Comparison of ENCODE assay signal across 9 cellular contexts in the genomic region with DNA sequence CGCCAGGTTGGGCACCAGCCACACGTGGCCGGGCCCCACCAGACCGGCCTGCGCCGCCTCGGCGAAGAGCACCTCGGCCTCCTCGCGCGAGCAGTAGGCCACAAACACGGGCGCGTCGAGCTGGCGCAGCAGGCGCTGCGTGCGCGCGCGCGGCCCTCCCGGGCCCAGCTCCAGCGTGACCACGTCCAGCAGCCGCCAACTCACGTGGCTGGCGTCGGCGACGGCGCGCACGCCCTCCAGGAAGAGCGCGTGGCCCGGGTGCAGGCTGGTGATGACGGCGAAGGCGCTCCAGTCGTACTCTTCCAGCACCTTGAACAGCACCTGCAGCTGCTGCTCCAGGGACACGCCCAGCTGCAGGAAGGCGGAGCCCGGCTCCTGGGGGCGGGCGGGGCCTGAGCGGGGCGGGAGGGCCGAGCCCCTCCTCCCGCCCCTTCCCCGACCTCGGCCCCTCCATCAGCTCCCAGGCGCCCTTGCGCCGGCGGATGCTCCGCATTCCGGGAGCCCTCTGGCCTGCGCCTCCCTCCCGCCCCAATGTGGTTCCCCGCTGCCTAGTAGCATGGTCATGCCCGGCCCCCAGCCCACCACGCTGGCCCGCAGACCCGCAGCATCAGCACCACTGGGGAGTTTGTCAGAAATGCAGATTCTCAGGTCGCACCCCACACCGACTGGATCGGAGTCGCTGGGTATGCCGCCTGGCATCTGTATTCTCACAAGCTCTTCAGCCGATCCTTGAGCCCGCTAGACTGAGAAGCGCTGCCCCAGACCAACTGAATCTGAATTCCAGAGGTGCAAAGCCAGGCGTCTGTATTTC. TPM values are rescaled to one million over a fixed set of nuclear protein-coding genes. Genes with fewer than 3 reads are reported as not detected.
DNase-seq lines count a peak whose midpoint lies in the region; ATAC-seq and TF ChIP-seq lines count a peak whose summit lies in the region.
"Had no signal": no experiment of that assay in that cellular context is flagged by ENCODE, and none has a peak within 500 bp of the region (broad histone marks: within the 10 kb centered on the region; RNA-seq: fewer than 3 reads in every experiment).

No MANE protein-coding gene starts in this region.

- CTCF ChIA-PET in MCF 10A (lab: Yijun Ruan, JAX): interaction anchor here (0.9 to 1.3 kb wide), 2 partner anchors 13 to 60 kb away, joined by 3 to 4 read pairs; no protein-coding TSS in a partner anchor
- CTCF ChIA-PET in activated CD8-positive, alpha-beta memory T cell treated with anti-CD3 and anti-CD28 coated beads, Interleukin-2, amount 10 ng/mL, durations not matched to agents 7 days and 5 days (lab: Charles Lee): interaction anchor here (0.8 to 2.4 kb wide), 5 partner anchors 9 to 69 kb away, joined by 3 to 11 read pairs (median 8); no protein-coding TSS in a partner anchor

- H3K36me3 ChIP-seq in iPS DF 6.9 (ENCODE audit: control insufficient read depth, insufficient read depth, low read length): no peaks in the 10 kb centered on the region; the same call in 1 of the 2 replicates
- H3K36me3 ChIP-seq: BLaER1 treated with 17β-estradiol and CSF1 and Interleukin-3, amounts not matched to agents 10 nM and 100 nM had no signal

- DNase-seq in T47D (ENCODE audit: low read depth in 1 of 2, low spot score in 1 of 2): peak; percentile 94 to 95
- DNase-seq in MCF 10A (ENCODE audit: unreplicated experiment): no peak
- peak; percentile 68 for DNase-seq in activated CD8-positive, alpha-beta memory T cell treated with anti-CD3 and anti-CD28 coated beads, Interleukin-2, amount 10 ng/mL, durations not matched to agents 7 days and 5 days
- peak; percentile 75 for DNase-seq in iPS DF 6.9 (ENCODE audit: low read depth, low spot score)
- DNase-seq in stimulated activated CD4-positive, alpha-beta T cell treated with anti-CD3 and anti-CD28 coated beads, TNF-alpha, amount 100 ng/mL, for 4 hours (ENCODE audit: low read depth in 3 of 3): peak; percentile 26 to 47 (median 29)
- no peak for DNase-seq in sciatic nerve (ENCODE audit: low spot score)
- no peak for DNase-seq in SIG-M5 (lab: John Stamatoyannopoulos, UW)

- no peaks in the 10 kb centered on the region for H3K9me3 ChIP-seq in iPS DF 6.9 (ENCODE audit: control insufficient read depth, insufficient read depth, low read length)
- H3K9me3 ChIP-seq: BLaER1 treated with 17β-estradiol and CSF1 and Interleukin-3, amounts not matched to agents 10 nM and 100 nM had no signal

- peak; percentile 87 for ATAC-seq in activated CD8-positive, alpha-beta memory T cell treated with anti-CD3 and anti-CD28 coated beads, Interleukin-2, amount 10 ng/mL, durations not matched to agents 7 days and 5 days
- ATAC-seq in sciatic nerve: no peak
- no peak for ATAC-seq in HG03442 (IDR thresholded peaks at IDR 0.05; ENCODE audit: unreplicated experiment)

- peaks cover 25% of the 10 kb centered on the region; the same call in 1 of the 2 replicates for H3K27me3 ChIP-seq in iPS DF 6.9 (ENCODE audit: control insufficient read depth, insufficient read depth, low read length)

- H3K4me1 ChIP-seq in iPS DF 6.9 (ENCODE audit: control insufficient read depth, insufficient read depth, low read length): peaks cover 3% of the 10 kb centered on the region

- POLR2A ChIA-PET in MCF 10A (lab: Yijun Ruan, JAX): interaction anchor here (1.0 kb wide), 1 partner anchor 21 kb away, joined by 3 read pairs; no protein-coding TSS in a partner anchor

- WGBS in iPS DF 6.9 (ENCODE audit: insufficient coverage, insufficient read length): no CpG with 5 or more reads among the region's 76 CpGs

- peaks cover 54% of the 10 kb centered on the region for H3K27me3 Mint-ChIP-seq in MCF 10A (ENCODE audit: insufficient read depth, unreplicated experiment)
- H3K27me3 Mint-ChIP-seq in activated CD8-positive, alpha-beta memory T cell treated with anti-CD3 and anti-CD28 coated beads, Interleukin-2, amount 10 ng/mL, durations not matched to agents 7 days and 5 days: peaks cover 51% of the 10 kb centered on the region

- in situ Hi-C loops in T47D (cut with HindIII; ENCODE audit: low pct_unique_long_range_greater_than_20kb, low sequenced_read_pairs): no loop called here

- H3K4me3 Mint-ChIP-seq in MCF 10A (ENCODE audit: unreplicated experiment): no peak overlapping the region
- peak overlapping the region; percentile 50 for H3K4me3 Mint-ChIP-seq in activated CD8-positive, alpha-beta memory T cell treated with anti-CD3 and anti-CD28 coated beads, Interleukin-2, amount 10 ng/mL, durations not matched to agents 7 days and 5 days

- H3K4me1 Mint-ChIP-seq in MCF 10A (ENCODE audit: insufficient read depth, unreplicated experiment): no peaks in the 10 kb centered on the region
- peaks cover 3% of the 10 kb centered on the region for H3K4me1 Mint-ChIP-seq in activated CD8-positive, alpha-beta memory T cell treated with anti-CD3 and anti-CD28 coated beads, Interleukin-2, amount 10 ng/mL, durations not matched to agents 7 days and 5 days

- intact Hi-C loops in MCF 10A (cut with micrococcal nuclease): no loop called here
- intact Hi-C loops in sciatic nerve (cut with DNase I): no loop called here

- BruUV-seq in MCF 10A (replicated peaks; lab: Mats Ljungman, UMichigan): no TSS peak

- H3K27ac ChIP-seq in iPS DF 6.9 (ENCODE audit: low read length): no peak overlapping the region
- H3K27ac ChIP-seq: BLaER1 treated with 17β-estradiol and CSF1 and Interleukin-3, amounts not matched to agents 10 nM and 100 nM had no signal

- H3K4me3 ChIP-seq in iPS DF 6.9 (ENCODE audit: low read length): peak overlapping the region; percentile 49; the same call in 1 of the 2 replicates
- H3K4me3 ChIP-seq: BLaER1 treated with 17β-estradiol and CSF1 and Interleukin-3, amounts not matched to agents 10 nM and 100 nM had no signal

- H3K36me3 Mint-ChIP-seq in MCF 10A (ENCODE audit: insufficient read depth, unreplicated experiment): no peaks in the 10 kb centered on the region
- H3K36me3 Mint-ChIP-seq in activated CD8-positive, alpha-beta memory T cell treated with anti-CD3 and anti-CD28 coated beads, Interleukin-2, amount 10 ng/mL, durations not matched to agents 7 days and 5 days: no peaks in the 10 kb centered on the region

- no peak for TF ChIP-seq CTCF in MCF 10A (IDR thresholded peaks at IDR 0.05; ENCODE audit: unreplicated experiment)

- H3K9me3 Mint-ChIP-seq in MCF 10A (ENCODE audit: unreplicated experiment): no peaks in the 10 kb centered on the region
- no peaks in the 10 kb centered on the region for H3K9me3 Mint-ChIP-seq in activated CD8-positive, alpha-beta memory T cell treated with anti-CD3 and anti-CD28 coated beads, Interleukin-2, amount 10 ng/mL, durations not matched to agents 7 days and 5 days (ENCODE audit: low read depth)

- no peak overlapping the region for H3K27ac Mint-ChIP-seq in MCF 10A (ENCODE audit: low read depth, unreplicated experiment)
- H3K27ac Mint-ChIP-seq in activated CD8-positive, alpha-beta memory T cell treated with anti-CD3 and anti-CD28 coated beads, Interleukin-2, amount 10 ng/mL, durations not matched to agents 7 days and 5 days: no peak overlapping the region

RNA-seq across cellular contexts. Expression of a gene that starts 7.2 kb away (rescaled TPM):
- total RNA-seq in MCF 10A (2022) (0.12 and 0.28 TPM in 2 replicates), sciatic nerve (0.98 TPM)
- under 1 TPM; 0.07 to 0.09 TPM for total RNA-seq in activated CD8-positive, alpha-beta memory T cell treated with anti-CD3 and anti-CD28 coated beads, Interleukin-2, amount 10 ng/mL, durations not matched to agents 7 days and 5 days

RNA-seq across cellular contexts. Expression of a gene that starts 20.4 kb away (rescaled TPM):
- 25.0 and 29.7 TPM in 2 replicates for total RNA-seq in MCF 10A (2022)
- total RNA-seq in activated CD8-positive, alpha-beta memory T cell treated with anti-CD3 and anti-CD28 coated beads, Interleukin-2, amount 10 ng/mL, durations not matched to agents 7 days and 5 days: 10 to 100 TPM; 38.2 to 39.4 TPM
- 6.3 TPM for total RNA-seq in sciatic nerve

RNA-seq across cellular contexts. Expression of a gene that starts 41.0 kb away (rescaled TPM):
- total RNA-seq in MCF 10A (2022) (not detected in 2 replicates), sciatic nerve (not detected)
- not detected for total RNA-seq in activated CD8-positive, alpha-beta memory T cell treated with anti-CD3 and anti-CD28 coated beads, Interleukin-2, amount 10 ng/mL, durations not matched to agents 7 days and 5 days

Comparison
In these comparisons a context has a peak if more than half of its experiments do, and no peak if none do; other contexts are left out.
1. DNase-seq: peak in T47D (2 of 2), activated CD8-positive, alpha-beta memory T cell treated with anti-CD3 and anti-CD28 coated beads, Interleukin-2, amount 10 ng/mL, durations not matched to agents 7 days and 5 days (single experiment), iPS DF 6.9 (single experiment) and stimulated activated CD4-positive, alpha-beta T cell treated with anti-CD3 and anti-CD28 coated beads, TNF-alpha, amount 100 ng/mL, for 4 hours (3 of 3); none in MCF 10A (single experiment), sciatic nerve (single experiment) and SIG-M5 (single experiment).